Comparison of ENCODE assay signal across 21 cellular contexts in the genomic region with DNA sequence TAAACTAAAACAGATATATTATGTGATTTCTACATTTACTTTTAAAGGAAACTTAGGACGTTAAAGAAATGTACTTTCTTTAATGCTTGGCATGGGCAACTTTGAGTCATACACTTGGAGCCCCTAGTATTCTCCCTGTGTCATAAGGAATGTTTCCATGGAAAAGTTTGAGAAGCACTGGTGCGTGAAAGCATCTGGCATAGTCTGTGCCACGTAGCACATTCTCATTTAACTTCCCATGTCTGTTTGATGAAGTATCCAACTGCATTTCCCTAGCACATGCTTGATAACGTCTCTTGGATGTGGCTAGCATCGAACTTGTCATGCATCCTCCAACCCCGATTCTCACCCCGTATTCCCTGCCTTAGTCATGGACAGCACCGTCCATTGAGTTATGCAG.
"Had no signal": no experiment of that assay in that cellular context is flagged by ENCODE, and none has a peak within 500 bp of the region (broad histone marks: within the 10 kb centered on the region; RNA-seq: fewer than 3 reads in every experiment).

No MANE protein-coding gene starts in this region.

- H3K27me3 ChIP-seq: colonic mucosa, ovary, upper lobe of left lung had no signal

- H3K4me1 ChIP-seq: colonic mucosa, psoas muscle, upper lobe of left lung had no signal

- H3K9me3 ChIP-seq: colonic mucosa, ovary, psoas muscle, thoracic aorta, upper lobe of left lung had no signal

- H3K36me3 ChIP-seq: colonic mucosa, ovary, thoracic aorta, upper lobe of left lung had no signal

- H3K27ac ChIP-seq: colonic mucosa, ovary, psoas muscle, upper lobe of left lung had no signal

- H3K4me3 ChIP-seq: colonic mucosa, ovary, psoas muscle, smooth muscle cell, thoracic aorta, upper lobe of left lung had no signal

- H3K4me2 ChIP-seq: smooth muscle cell had no signal

- DNase-seq: activated CD4-positive, alpha-beta T cell treated with anti-CD3 and anti-CD28 coated beads for 36 hours; activated CD4-positive, alpha-beta T cell treated with anti-CD3 and anti-CD28 coated beads, Interleukin-2, amount 50 U/mL, for 48 hours; activated naive CD4-positive, alpha-beta T cell; activated naive CD8-positive, alpha-beta T cell treated with anti-CD3 and anti-CD28 coated beads for 36 hours; amygdala; colonic mucosa; head of caudate nucleus; naive thymus-derived CD8-positive, alpha-beta T cell; ovary; psoas muscle; stimulated activated CD4-positive, alpha-beta T cell treated with anti-CD3 and anti-CD28 coated beads, Interleukin-4, amount 100 ng/mL, for 4 hours; SW 1271; T-helper 2 cell; upper lobe of left lung had no signal

- ATAC-seq: activated CD4-positive, alpha-beta T cell treated with anti-CD3 and anti-CD28 coated beads for 36 hours; naive thymus-derived CD8-positive, alpha-beta T cell; psoas muscle; sciatic nerve; stimulated activated memory B cell treated with anti-CD40 and anti-IgM and Interleukin-4, amounts not matched to agents 10 μg/mL and 1 μg/mL and 100 μg/mL, for 72 hours had no signal

- FAIRE-seq: endometrium, frontal cortex, TTC549 had no signal
